ENCODE assay signal across 16 cellular contexts in the genomic region with DNA sequence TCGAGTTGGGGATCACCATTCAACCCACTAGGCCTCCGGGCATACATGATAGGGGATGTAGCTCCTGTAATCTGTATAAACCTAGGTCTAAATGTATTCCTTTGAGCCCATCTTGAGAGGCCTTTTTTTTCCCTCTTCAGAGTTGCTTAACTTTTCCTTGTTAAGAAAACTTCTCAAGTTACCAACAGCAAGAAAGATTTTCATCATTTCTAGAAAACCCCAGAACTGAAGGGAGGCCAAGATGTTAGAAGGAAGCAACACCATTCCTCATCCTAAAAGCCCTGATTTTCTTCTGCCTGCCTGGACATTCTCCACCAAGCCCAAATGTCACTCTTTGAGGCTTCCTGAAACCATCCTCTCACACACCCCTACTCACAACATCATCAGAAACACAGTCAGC.
DNase-seq lines count a peak whose midpoint lies in the region; ATAC-seq and TF ChIP-seq lines count a peak whose summit lies in the region.
"Had no signal": no experiment of that assay in that cellular context is flagged by ENCODE, and none has a peak within 500 bp of the region (broad histone marks: within the 10 kb centered on the region; RNA-seq: fewer than 3 reads in every experiment).

No MANE protein-coding gene starts in this region.

- TF ChIP-seq CTCF in endodermal cell (conservative IDR thresholded peaks at IDR 0.05) (no peak), osteoblast (IDR thresholded peaks at IDR 0.05; ENCODE audit: extremely low read depth, low read depth, low read length) (no peak), nephron progenitor cell (IDR thresholded peaks at IDR 0.05) (no peak)

- H3K9ac ChIP-seq in SK-N-MC (ENCODE audit: insufficient read length) (no peak overlapping the region), endodermal cell (ENCODE audit: extremely low read depth, low read length, poor library complexity, severe bottlenecking) (no peak overlapping the region)

- H3K4me1 Mint-ChIP-seq in endodermal cell: peaks cover 22% of the 10 kb centered on the region
- H3K4me1 Mint-ChIP-seq in nephron progenitor cell: peaks cover 11% of the 10 kb centered on the region
- H3K4me1 Mint-ChIP-seq: CD14-positive monocyte, IgD-negative memory B cell had no signal

- peak; percentile 42 for DNase-seq in GM03348 (ENCODE audit: low spot score)
- DNase-seq in SK-N-MC (ENCODE audit: low read depth, low spot score): no peak
- DNase-seq in endodermal cell: peak; percentile 13
- DNase-seq in osteoblast (ENCODE audit: insufficient read length, low spot score, missing footprints): peak; percentile 65
- DNase-seq in NCI-H2107 (lab: John Stamatoyannopoulos, UW): no peak
- DNase-seq in occipital lobe (lab: John Stamatoyannopoulos, UW): no peak
- no peak for DNase-seq in nephron progenitor cell
- DNase-seq: CD8-positive, alpha-beta T cell; COR-L47; DMS153; DND-41; GDM1; H7 had no signal

- no peak overlapping the region for H3K4me2 ChIP-seq in osteoblast (ENCODE audit: insufficient read depth, low read length)

- H3K9me3 ChIP-seq in SK-N-MC (ENCODE audit: low read depth, low read length) (no peaks in the 10 kb centered on the region), endodermal cell (ENCODE audit: control insufficient read depth, low read length) (no peaks in the 10 kb centered on the region), osteoblast (ENCODE audit: low read depth, low read length) (no peaks in the 10 kb centered on the region)

- H3K79me2 ChIP-seq in osteoblast (ENCODE audit: insufficient read depth, low read length): no peaks in the 10 kb centered on the region

- H3K36me3 Mint-ChIP-seq in endodermal cell (ENCODE audit: low read depth): no peaks in the 10 kb centered on the region
- H3K36me3 Mint-ChIP-seq in nephron progenitor cell (ENCODE audit: low read depth): no peaks in the 10 kb centered on the region
- H3K36me3 Mint-ChIP-seq: CD14-positive monocyte; CD8-positive, alpha-beta T cell; IgD-negative memory B cell had no signal

- no peak overlapping the region for H2AFZ ChIP-seq in osteoblast (ENCODE audit: low read length)

- H3K27ac ChIP-seq in SK-N-MC (peak overlapping the region; percentile 90), endodermal cell (ENCODE audit: low read depth, low read length) (no peak overlapping the region), osteoblast (ENCODE audit: low read depth, low read length) (no peak overlapping the region)

- no peak overlapping the region for H3K27ac Mint-ChIP-seq in endodermal cell
- no peak overlapping the region for H3K27ac Mint-ChIP-seq in nephron progenitor cell
- H3K27ac Mint-ChIP-seq: CD8-positive, alpha-beta T cell; IgD-negative memory B cell had no signal

- no peaks in the 10 kb centered on the region for H3K9me3 Mint-ChIP-seq in endodermal cell
- no peaks in the 10 kb centered on the region for H3K9me3 Mint-ChIP-seq in nephron progenitor cell
- H3K9me3 Mint-ChIP-seq: CD8-positive, alpha-beta T cell; IgD-negative memory B cell had no signal

- H3K27me3 Mint-ChIP-seq in endodermal cell (ENCODE audit: insufficient read depth): peaks cover 6% of the 10 kb centered on the region
- H3K27me3 Mint-ChIP-seq in nephron progenitor cell (ENCODE audit: low read depth, poor library complexity): peaks cover 53% of the 10 kb centered on the region

- no peaks in the 10 kb centered on the region for H3K36me3 ChIP-seq in SK-N-MC (ENCODE audit: insufficient read depth, low read length)
- H3K36me3 ChIP-seq in endodermal cell (ENCODE audit: control insufficient read depth, insufficient read depth, low read length): no peaks in the 10 kb centered on the region
- no peaks in the 10 kb centered on the region for H3K36me3 ChIP-seq in osteoblast (ENCODE audit: insufficient read depth, low read length)

- no peak overlapping the region for H3K4me3 Mint-ChIP-seq in endodermal cell
- no peak overlapping the region for H3K4me3 Mint-ChIP-seq in nephron progenitor cell
- H3K4me3 Mint-ChIP-seq: CD14-positive monocyte; CD8-positive, alpha-beta T cell; IgD-negative memory B cell had no signal

- H3K4me1 ChIP-seq in endodermal cell (ENCODE audit: control insufficient read depth, insufficient read depth, low read length): peaks cover 6% of the 10 kb centered on the region
- peaks cover 5% of the 10 kb centered on the region for H3K4me1 ChIP-seq in osteoblast (ENCODE audit: insufficient read depth, low read length)

- WGBS in endodermal cell (ENCODE audit: insufficient coverage in 1 of 2, insufficient read length in 1 of 2), 2 experiments: 73 to 89% methylated on average over 2 of the region's 2 CpGs

- H4K20me1 ChIP-seq in osteoblast (ENCODE audit: insufficient read depth, low read length): no peaks in the 10 kb centered on the region

- no peak for ATAC-seq in GM19467 (IDR thresholded peaks at IDR 0.05; ENCODE audit: unreplicated experiment)
- ATAC-seq: CD8-positive, alpha-beta T cell had no signal

- no peaks in the 10 kb centered on the region for H3K27me3 ChIP-seq in endodermal cell (ENCODE audit: control insufficient read depth, insufficient read depth, low read length, poor library complexity, severe bottlenecking)
- H3K27me3 ChIP-seq in osteoblast (ENCODE audit: insufficient read depth, low read length): no peaks in the 10 kb centered on the region

- H3K4me3 ChIP-seq in SK-N-MC (no peak overlapping the region), endodermal cell (ENCODE audit: low read length) (no peak overlapping the region), osteoblast (ENCODE audit: insufficient read depth, low read length) (no peak overlapping the region)

Comparison
In these comparisons a context has a peak if more than half of its experiments do, and no peak if none do; other contexts are left out.
1. DNase-seq: peak in GM03348 (single experiment), endodermal cell (single experiment) and osteoblast (single experiment); none in SK-N-MC (single experiment), NCI-H2107 (single experiment), occipital lobe (single experiment) and nephron progenitor cell (single experiment).